In the genomic region with DNA sequence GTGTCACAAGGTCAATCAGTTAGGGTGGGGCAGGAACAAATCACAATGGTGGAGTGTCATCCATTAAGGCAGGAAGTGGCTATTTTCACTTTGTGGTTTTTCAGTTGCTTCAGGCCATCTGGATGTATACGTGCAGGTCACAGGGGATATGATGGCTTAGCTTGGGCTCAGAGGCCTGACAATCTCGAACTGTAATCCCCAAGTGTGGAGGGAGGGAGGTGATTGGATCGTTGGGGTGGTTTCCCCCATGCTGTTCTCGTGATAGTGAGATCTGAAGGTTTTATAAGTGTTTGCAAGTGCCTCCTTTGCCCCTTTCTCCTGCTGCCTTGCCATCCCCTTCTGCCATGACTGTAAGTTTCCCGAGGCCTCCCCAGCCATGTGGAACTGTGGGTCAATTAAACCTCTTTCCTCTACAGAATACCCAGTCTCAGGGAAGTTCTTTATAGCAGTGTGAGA, we compare ENCODE assay signal across 9 cellular contexts. TPM values are rescaled to one million over a fixed set of nuclear protein-coding genes. Genes with fewer than 3 reads are reported as not detected.
A peak's percentile ranks its signal among the peaks of the same experiment; 100 is the strongest.
DNase-seq lines count a peak whose midpoint lies in the region; ATAC-seq and TF ChIP-seq lines count a peak whose summit lies in the region.
"Had no signal": no experiment of that assay in that cellular context is flagged by ENCODE, and none has a peak within 500 bp of the region (broad histone marks: within the 10 kb centered on the region; RNA-seq: fewer than 3 reads in every experiment).

No MANE protein-coding gene starts in this region.

- H3K4me3 ChIP-seq in KMS-11 (IDR thresholded peaks at IDR 0.05; ENCODE audit: insufficient read depth, low read depth, low read length) (no peak overlapping the region), endodermal cell (ENCODE audit: low read length) (no peak overlapping the region)

- H3K4me3 Mint-ChIP-seq in endodermal cell: no peak overlapping the region

- peak; percentile 50 for ATAC-seq in GM18505 (IDR thresholded peaks at IDR 0.05; ENCODE audit: unreplicated experiment)
- ATAC-seq in GM21723 (IDR thresholded peaks at IDR 0.05; ENCODE audit: unreplicated experiment): peak; percentile 54

- H3K9me3 Mint-ChIP-seq in endodermal cell: no peaks in the 10 kb centered on the region

- H3K4me1 Mint-ChIP-seq in endodermal cell: peaks cover 34% of the 10 kb centered on the region

- no peaks in the 10 kb centered on the region for H3K9me3 ChIP-seq in endodermal cell (ENCODE audit: control insufficient read depth, low read length)

- H4K20me1 ChIP-seq in KMS-11 (ENCODE audit: insufficient read depth): no peaks in the 10 kb centered on the region

- H3K27ac ChIP-seq in KMS-11 (no peak overlapping the region), endodermal cell (ENCODE audit: low read depth, low read length) (no peak overlapping the region)

- H3K4me1 ChIP-seq in KMS-11 (ENCODE audit: low read depth, poor library complexity, severe bottlenecking) (peaks cover 43% of the 10 kb centered on the region), endodermal cell (ENCODE audit: control insufficient read depth, insufficient read depth, low read length) (no peaks in the 10 kb centered on the region)

- H3K4me2 ChIP-seq in KMS-11: peak overlapping the region; percentile 22; the same call in 1 of the 2 replicates

- H3K27ac Mint-ChIP-seq in endodermal cell: peak overlapping the region; percentile 92

- no peaks in the 10 kb centered on the region; the same call in 1 of the 2 replicates for H3K79me2 ChIP-seq in KMS-11 (ENCODE audit: insufficient read depth, low read depth)

- no peaks in the 10 kb centered on the region for H3K27me3 Mint-ChIP-seq in endodermal cell (ENCODE audit: insufficient read depth)

- 56% methylated on average over 5 of the region's 5 CpGs; no CpG with 5 or more reads in 1 of the 2 experiments for WGBS in endodermal cell (ENCODE audit: insufficient coverage in 1 of 2, insufficient read length in 1 of 2), 2 experiments

- TF ChIP-seq POLR2A in GM18505 (IDR thresholded peaks at IDR 0.05; ENCODE audit: borderline replicate concordance, extremely low read depth, insufficient read depth, insufficient read length): no peak

- no peak for TF ChIP-seq CTCF in KMS-11 (conservative IDR thresholded peaks at IDR 0.05; ENCODE audit: low read depth, low read length)
- TF ChIP-seq CTCF in endodermal cell (conservative IDR thresholded peaks at IDR 0.05): no peak

- no peak overlapping the region for H2AFZ ChIP-seq in KMS-11 (ENCODE audit: low read depth)

- H3K9ac ChIP-seq in KMS-11: no peak overlapping the region
- no peak overlapping the region for H3K9ac ChIP-seq in endodermal cell (ENCODE audit: extremely low read depth, low read length, poor library complexity, severe bottlenecking)

- no peaks in the 10 kb centered on the region for H3K36me3 ChIP-seq in KMS-11 (ENCODE audit: insufficient read depth)
- no peaks in the 10 kb centered on the region for H3K36me3 ChIP-seq in endodermal cell (ENCODE audit: control insufficient read depth, insufficient read depth, low read length)

- H3K36me3 Mint-ChIP-seq in endodermal cell (ENCODE audit: low read depth): peaks cover 17% of the 10 kb centered on the region

- DNase-seq in endodermal cell (peak; percentile 55), NCI-H2107 (lab: John Stamatoyannopoulos, UW) (no peak), dedifferentiated amniotic fluid mesenchymal stem cell (ENCODE audit: extremely low spot score) (no peak), NCI-H2227 (lab: John Stamatoyannopoulos, UW; ENCODE audit: unreplicated experiment) (no peak), D341Med (ENCODE audit: low spot score) (no peak)
- DNase-seq: effector CD8-positive, alpha-beta T cell had no signal

- H3K27me3 ChIP-seq in KMS-11 (ENCODE audit: insufficient read depth, low read depth) (no peaks in the 10 kb centered on the region), endodermal cell (ENCODE audit: control insufficient read depth, insufficient read depth, low read length, poor library complexity, severe bottlenecking) (no peaks in the 10 kb centered on the region)

RNA-seq across cellular contexts. Expression of a gene that starts 36.7 kb away (rescaled TPM):
- total RNA-seq in endodermal cell: 1 to 10 TPM; 2.1 to 6.6 TPM
- 1.4 TPM for polyA plus RNA-seq in endodermal cell (2013, experiment 1 of 2)
- 1.7 TPM for polyA plus RNA-seq in endodermal cell (2013, experiment 2 of 2)

RNA-seq across cellular contexts. Expression of a gene that starts 37.1 kb away (rescaled TPM):
- 10 to 100 TPM; 19.4 to 37.2 TPM for total RNA-seq in endodermal cell
- polyA plus RNA-seq in endodermal cell (2013, experiment 1 of 2): 22.9 TPM
- 21.0 TPM for polyA plus RNA-seq in endodermal cell (2013, experiment 2 of 2)
